8 cellular contexts compared by ENCODE assay signal in genomic region chr7:123624527-123625183, GRCh38.
DNase-seq lines count a peak whose midpoint lies in the region; TF ChIP-seq lines count a peak whose summit lies in the region.

No MANE protein-coding gene starts in this region.

- TF ChIP-seq CTCF in GM13976 (IDR thresholded peaks at IDR 0.05; ENCODE audit: borderline replicate concordance, control extremely low read depth, extremely low read depth, insufficient read depth, missing control alignments) (peak; percentile 85), HFF-Myc (IDR thresholded peaks at IDR 0.05; ENCODE audit: low read depth, low read length, missing control alignments) (peak; percentile 82), NB4 (IDR thresholded peaks at IDR 0.05; ENCODE audit: low read depth, low read length) (peak; percentile 90)

- DNase-seq in GM13976 (ENCODE audit: low spot score) = peak; percentile 64
- no peak for DNase-seq in HFF-Myc (ENCODE audit: extremely low read depth, low read depth)
- DNase-seq in NB4 (ENCODE audit: low read depth) = peak; percentile 72
- peak; percentile 64 for DNase-seq in activated CD8-positive, alpha-beta memory T cell treated with anti-CD3 and anti-CD28 coated beads, Interleukin-2, amount 50 U/mL, for 4 hours
- peak; percentile 45 for DNase-seq in germinal center (ENCODE audit: low spot score)
- DNase-seq in stimulated activated CD4-positive, alpha-beta T cell treated with anti-CD3 and anti-CD28 coated beads, Interleukin-1b, Interleukin-23, amount 100 ng/mL, for 4 hours (ENCODE audit: low read depth in 2 of 2) = peak; percentile 38 to 56
- no peak for DNase-seq in NOMO-1 (lab: John Stamatoyannopoulos, UW; ENCODE audit: unreplicated experiment in 2 of 2)
- no peak for DNase-seq in NCI-H1092 (lab: John Stamatoyannopoulos, UW)

- TF ChIP-seq POLR2A in NB4 (IDR thresholded peaks at IDR 0.05; ENCODE audit: extremely low read depth, insufficient read length) = no peak

- H3K4me3 ChIP-seq in HFF-Myc (replicated peaks; ENCODE audit: low read depth, low read length) (no peak overlapping the region), NB4 (ENCODE audit: low read depth, low read length) (no peak overlapping the region)

- in situ Hi-C loops in GM13976 (cut with MboI; ENCODE audit: low sequenced_read_pairs, unreplicated experiment) = no loop called here

Comparison
In these comparisons a context has a peak if more than half of its experiments do, and no peak if none do; other contexts are left out.
1. DNase-seq: peak in GM13976 (single experiment), NB4 (single experiment), activated CD8-positive, alpha-beta memory T cell treated with anti-CD3 and anti-CD28 coated beads, Interleukin-2, amount 50 U/mL, for 4 hours (single experiment), germinal center (single experiment) and stimulated activated CD4-positive, alpha-beta T cell treated with anti-CD3 and anti-CD28 coated beads, Interleukin-1b, Interleukin-23, amount 100 ng/mL, for 4 hours (2 of 2); none in HFF-Myc (single experiment), NOMO-1 (0 of 2) and NCI-H1092 (single experiment).
2. Peak in every context shown above with its lines, with median percentiles within 50 percentile points of each other: CTCF ChIP-seq.